Comparison of ENCODE assay signal across 20 cellular contexts in genomic region chr6:168133707-168134398, GRCh38. TPM values are rescaled to one million over a fixed set of nuclear protein-coding genes. Genes with fewer than 3 reads are reported as not detected.
DNase-seq lines count a peak whose midpoint lies in the region; ATAC-seq and TF ChIP-seq lines count a peak whose summit lies in the region.
"Had no signal": no experiment of that assay in that cellular context is flagged by ENCODE, and none has a peak within 500 bp of the region (broad histone marks: within the 10 kb centered on the region; RNA-seq: fewer than 3 reads in every experiment).

No MANE protein-coding gene starts in this region.

- WGBS in mesenchymal stem cell, result 88% methylated on average over 12 of the region's 12 CpGs
- WGBS in smooth muscle cell (ENCODE audit: low lambda C conversion rate), result 90% methylated on average over 12 of the region's 12 CpGs

- H3K36me3 Mint-ChIP-seq in activated CD8-positive, alpha-beta T cell treated with anti-CD3 and anti-CD28 coated beads, Interleukin-2, amount 10 ng/mL, durations not matched to agents 7 days and 5 days (ENCODE audit: low read depth), result no peaks in the 10 kb centered on the region
- no peaks in the 10 kb centered on the region for H3K36me3 Mint-ChIP-seq in activated CD8-positive, alpha-beta T cell treated with anti-CD3 and anti-CD28 coated beads for 36 hours (ENCODE audit: low read depth)
- H3K36me3 Mint-ChIP-seq: activated naive CD8-positive, alpha-beta T cell treated with anti-CD3 and anti-CD28 coated beads, Interleukin-2, amount 10 ng/mL, durations not matched to agents 7 days and 5 days; naive thymus-derived CD8-positive, alpha-beta T cell had no signal

- DNase-seq in activated CD8-positive, alpha-beta T cell treated with anti-CD3 and anti-CD28 coated beads, Interleukin-2, amount 10 ng/mL, durations not matched to agents 7 days and 5 days, result peak; percentile 11
- DNase-seq in activated CD8-positive, alpha-beta T cell treated with anti-CD3 and anti-CD28 coated beads for 36 hours, result no peak
- DNase-seq in dorsolateral prefrontal cortex (peak in 1 of 10 donors; percentile 25), mesenchymal stem cell (no peak), smooth muscle cell (lab: John Stamatoyannopoulos, UW; ENCODE audit: unreplicated experiment) (no peak), NCI-H510A (lab: John Stamatoyannopoulos, UW) (no peak), foreskin fibroblast (no peak), OCI-LY7 (ENCODE audit: low spot score) (no peak)
- DNase-seq: activated CD4-positive, alpha-beta T cell treated with anti-CD3 and anti-CD28 coated beads, Interleukin-2, amount 10 ng/mL, durations not matched to agents 7 days and 5 days; activated naive CD8-positive, alpha-beta T cell treated with anti-CD3 and anti-CD28 coated beads, Interleukin-2, amount 10 ng/mL, durations not matched to agents 7 days and 5 days; activated T-cell treated with anti-CD3 and anti-CD28 coated beads, Interleukin-2, amount 50 U/mL, for 72 hours; effector memory CD4-positive, alpha-beta T cell; naive thymus-derived CD8-positive, alpha-beta T cell; NCI-H187 treated with DMSO at 0.1 percent for 48 hours; NCI-H526 treated with DMSO at 0.1 percent for 48 hours; PC-9; SK-N-SH had no signal

- no peak overlapping the region for H2BK5ac ChIP-seq in mesenchymal stem cell (ENCODE audit: low read depth, low read length, poor library complexity, severe bottlenecking)

- peaks cover 13% of the 10 kb centered on the region for H3F3A ChIP-seq in smooth muscle cell (ENCODE audit: low read depth)

- no peak for ATAC-seq in activated CD8-positive, alpha-beta T cell treated with anti-CD3 and anti-CD28 coated beads, Interleukin-2, amount 10 ng/mL, durations not matched to agents 7 days and 5 days
- no peak for ATAC-seq in activated CD8-positive, alpha-beta T cell treated with anti-CD3 and anti-CD28 coated beads for 36 hours
- ATAC-seq: activated T-cell treated with anti-CD3 and anti-CD28 coated beads, Interleukin-2, amount 50 U/mL, for 72 hours; naive thymus-derived CD8-positive, alpha-beta T cell had no signal

- no peak overlapping the region for H3K4ac ChIP-seq in mesenchymal stem cell (ENCODE audit: low read depth in 1 of 2, low read length in 2 of 2)

- POLR2A ChIA-PET in activated CD8-positive, alpha-beta T cell treated with anti-CD3 and anti-CD28 coated beads, Interleukin-2, amount 10 ng/mL, durations not matched to agents 7 days and 5 days (lab: Charles Lee), result no interaction called here
- POLR2A ChIA-PET in activated CD8-positive, alpha-beta T cell treated with anti-CD3 and anti-CD28 coated beads for 36 hours (lab: Charles Lee), result no interaction called here
- POLR2A ChIA-PET in OCI-LY7 (lab: Charles Lee), result interaction anchor here (1.1 kb wide), 1 partner anchor 640 kb away, joined by 6 read pairs; no protein-coding TSS in a partner anchor

- BruUV-seq in OCI-LY7 (replicated peaks; lab: Mats Ljungman, UMichigan), result no TSS peak

- H3K14ac ChIP-seq in mesenchymal stem cell (ENCODE audit: low read length in 2 of 2), result no peak overlapping the region

- peaks cover 20% of the 10 kb centered on the region for H3K27me3 Mint-ChIP-seq in activated CD8-positive, alpha-beta T cell treated with anti-CD3 and anti-CD28 coated beads, Interleukin-2, amount 10 ng/mL, durations not matched to agents 7 days and 5 days (ENCODE audit: low read depth)
- H3K27me3 Mint-ChIP-seq in activated CD8-positive, alpha-beta T cell treated with anti-CD3 and anti-CD28 coated beads for 36 hours, result peaks cover 22% of the 10 kb centered on the region

- H3K27ac ChIP-seq in dorsolateral prefrontal cortex, result peak overlapping the region in 3 of 59 donors; percentile 40 to 46 (median 41)
- no peak overlapping the region for H3K27ac ChIP-seq in mesenchymal stem cell (ENCODE audit: low read length, poor library complexity, severe bottlenecking)
- H3K27ac ChIP-seq in smooth muscle cell (ENCODE audit: low read depth), result peak overlapping the region; percentile 76
- H3K27ac ChIP-seq in OCI-LY7 (ENCODE audit: low read depth, low read length, poor library complexity, severe bottlenecking), result no peak overlapping the region
- H3K27ac ChIP-seq: 22Rv1; BLaER1 treated with 17β-estradiol and CSF1 and Interleukin-3, amounts not matched to agents 10 nM and 100 nM; PC-9 had no signal

- H3K27ac Mint-ChIP-seq in activated CD8-positive, alpha-beta T cell treated with anti-CD3 and anti-CD28 coated beads, Interleukin-2, amount 10 ng/mL, durations not matched to agents 7 days and 5 days, result no peak overlapping the region
- no peak overlapping the region for H3K27ac Mint-ChIP-seq in activated CD8-positive, alpha-beta T cell treated with anti-CD3 and anti-CD28 coated beads for 36 hours
- H3K27ac Mint-ChIP-seq: activated CD4-positive, alpha-beta T cell treated with anti-CD3 and anti-CD28 coated beads, Interleukin-2, amount 10 ng/mL, durations not matched to agents 7 days and 5 days; activated naive CD8-positive, alpha-beta T cell treated with anti-CD3 and anti-CD28 coated beads, Interleukin-2, amount 10 ng/mL, durations not matched to agents 7 days and 5 days; activated T-cell treated with anti-CD3 and anti-CD28 coated beads, Interleukin-2, amount 50 U/mL, for 72 hours; naive thymus-derived CD8-positive, alpha-beta T cell had no signal

- no peak overlapping the region for H3K4me3 Mint-ChIP-seq in activated CD8-positive, alpha-beta T cell treated with anti-CD3 and anti-CD28 coated beads, Interleukin-2, amount 10 ng/mL, durations not matched to agents 7 days and 5 days
- H3K4me3 Mint-ChIP-seq in activated CD8-positive, alpha-beta T cell treated with anti-CD3 and anti-CD28 coated beads for 36 hours, result no peak overlapping the region
- H3K4me3 Mint-ChIP-seq: activated CD4-positive, alpha-beta T cell treated with anti-CD3 and anti-CD28 coated beads, Interleukin-2, amount 10 ng/mL, durations not matched to agents 7 days and 5 days; activated naive CD8-positive, alpha-beta T cell treated with anti-CD3 and anti-CD28 coated beads, Interleukin-2, amount 10 ng/mL, durations not matched to agents 7 days and 5 days; activated T-cell treated with anti-CD3 and anti-CD28 coated beads, Interleukin-2, amount 50 U/mL, for 72 hours; naive thymus-derived CD8-positive, alpha-beta T cell had no signal

- H4K20me1 ChIP-seq in smooth muscle cell (ENCODE audit: low read depth), result no peaks in the 10 kb centered on the region
- H4K20me1 ChIP-seq in OCI-LY7 (ENCODE audit: insufficient read depth, low read length), result no peaks in the 10 kb centered on the region

- H4K91ac ChIP-seq in mesenchymal stem cell (ENCODE audit: low read length), result no peak overlapping the region

- H3K18ac ChIP-seq in mesenchymal stem cell (ENCODE audit: low read depth in 1 of 2, low read length in 2 of 2), result peak overlapping the region in 1 of 2 experiments; percentile 29

- no peak overlapping the region for H2BK120ac ChIP-seq in mesenchymal stem cell (ENCODE audit: low read depth, low read length)

- TF ChIP-seq CTCF in activated CD8-positive, alpha-beta T cell treated with anti-CD3 and anti-CD28 coated beads for 36 hours (IDR thresholded peaks at IDR 0.05), result no peak
- no peak for TF ChIP-seq CTCF in dorsolateral prefrontal cortex (IDR thresholded peaks at IDR 0.05 in 54 of 56, conservative IDR thresholded peaks at IDR 0.05 in 2 of 56; ENCODE audit: low read depth in 1 of 56, partially characterized antibody in 56 of 56)
- no peak for TF ChIP-seq CTCF in smooth muscle cell (IDR thresholded peaks at IDR 0.05; ENCODE audit: borderline replicate concordance, insufficient read depth, poor library complexity, severe bottlenecking)
- no peak for TF ChIP-seq CTCF in foreskin fibroblast (IDR thresholded peaks at IDR 0.05; ENCODE audit: low read depth, low read length)
- TF ChIP-seq CTCF in OCI-LY7 (conservative IDR thresholded peaks at IDR 0.05; ENCODE audit: low read length), result no peak

- no peaks in the 10 kb centered on the region for H3K9me2 ChIP-seq in OCI-LY7 (ENCODE audit: insufficient read depth, low read length)
- H3K9me2 ChIP-seq: SK-N-SH had no signal

- no peaks in the 10 kb centered on the region for H3K9me3 Mint-ChIP-seq in activated CD8-positive, alpha-beta T cell treated with anti-CD3 and anti-CD28 coated beads, Interleukin-2, amount 10 ng/mL, durations not matched to agents 7 days and 5 days (ENCODE audit: insufficient read depth)
- H3K9me3 Mint-ChIP-seq in activated CD8-positive, alpha-beta T cell treated with anti-CD3 and anti-CD28 coated beads for 36 hours, result no peaks in the 10 kb centered on the region
- H3K9me3 Mint-ChIP-seq: activated CD4-positive, alpha-beta T cell treated with anti-CD3 and anti-CD28 coated beads, Interleukin-2, amount 10 ng/mL, durations not matched to agents 7 days and 5 days; activated naive CD8-positive, alpha-beta T cell treated with anti-CD3 and anti-CD28 coated beads, Interleukin-2, amount 10 ng/mL, durations not matched to agents 7 days and 5 days; activated T-cell treated with anti-CD3 and anti-CD28 coated beads, Interleukin-2, amount 50 U/mL, for 72 hours; naive thymus-derived CD8-positive, alpha-beta T cell had no signal

- H2AFZ ChIP-seq in mesenchymal stem cell (ENCODE audit: low read depth, low read length), result no peak overlapping the region
- H2AFZ ChIP-seq in smooth muscle cell (ENCODE audit: low read depth), result no peak overlapping the region
- no peak overlapping the region for H2AFZ ChIP-seq in OCI-LY7 (ENCODE audit: low read length)
- H2AFZ ChIP-seq: PC-9 had no signal

- H3K79me1 ChIP-seq in mesenchymal stem cell (replicated peaks; ENCODE audit: low read length, poor library complexity, severe bottlenecking), result no peaks in the 10 kb centered on the region

- H3K79me2 ChIP-seq in smooth muscle cell (ENCODE audit: low read depth) (no peaks in the 10 kb centered on the region), OCI-LY7 (ENCODE audit: insufficient read depth, low read depth, low read length) (no peaks in the 10 kb centered on the region)

- H2BK15ac ChIP-seq in mesenchymal stem cell (ENCODE audit: low read depth, poor library complexity, severe bottlenecking), result no peak overlapping the region

- H3K4me3 ChIP-seq in dorsolateral prefrontal cortex, result peak overlapping the region in 38 of 59 donors; percentile 15 to 69 (median 47)
- peak overlapping the region in 1 of 2 experiments; percentile 58 for H3K4me3 ChIP-seq in mesenchymal stem cell (ENCODE audit: insufficient read depth in 1 of 2, low read depth in 1 of 2, low read length in 2 of 2)
- H3K4me3 ChIP-seq in smooth muscle cell, result no peak overlapping the region
- peak overlapping the region in 1 of 2 donors; percentile 25 for H3K4me3 ChIP-seq in foreskin fibroblast (ENCODE audit: low read depth in 1 of 2, low read length in 2 of 2)
- no peak overlapping the region for H3K4me3 ChIP-seq in OCI-LY7 (ENCODE audit: low read depth, low read length, poor library complexity, severe bottlenecking)
- H3K4me3 ChIP-seq: BLaER1 treated with 17β-estradiol and CSF1 and Interleukin-3, amounts not matched to agents 10 nM and 100 nM; MG63; PC-9 had no signal

- H3K23ac ChIP-seq in mesenchymal stem cell (ENCODE audit: low read length in 2 of 2), result no peak overlapping the region

- H3K4me2 ChIP-seq in mesenchymal stem cell (ENCODE audit: low read length, poor library complexity, severe bottlenecking) (no peak overlapping the region), smooth muscle cell (peak overlapping the region; percentile 79), OCI-LY7 (ENCODE audit: low read length) (no peak overlapping the region)
- H3K4me2 ChIP-seq: PC-9, SK-N-SH had no signal

- peaks cover 13% of the 10 kb centered on the region for H3K4me1 ChIP-seq in mesenchymal stem cell (ENCODE audit: control insufficient read depth, insufficient read depth, low read depth, low read length)
- peaks cover 20% of the 10 kb centered on the region for H3K4me1 ChIP-seq in smooth muscle cell (ENCODE audit: low read depth)
- no peaks in the 10 kb centered on the region for H3K4me1 ChIP-seq in OCI-LY7 (ENCODE audit: insufficient read depth, low read length, poor library complexity, severe bottlenecking)

- H3K9ac ChIP-seq in mesenchymal stem cell (ENCODE audit: low read length), result peak overlapping the region; percentile 47
- no peak overlapping the region for H3K9ac ChIP-seq in smooth muscle cell (ENCODE audit: low read depth)
- H3K9ac ChIP-seq: BLaER1 treated with 17β-estradiol and CSF1 and Interleukin-3, amounts not matched to agents 10 nM and 100 nM; SK-N-SH had no signal

- H2BK12ac ChIP-seq in mesenchymal stem cell (ENCODE audit: low read length in 2 of 2), result peak overlapping the region in 1 of 2 experiments; percentile 4

- H3K36me3 ChIP-seq in mesenchymal stem cell (ENCODE audit: control insufficient read depth in 1 of 2, insufficient read depth in 2 of 2, low read depth in 1 of 2, low read length in 2 of 2) (no peaks in the 10 kb centered on the region), smooth muscle cell (ENCODE audit: low read depth) (no peaks in the 10 kb centered on the region), OCI-LY7 (ENCODE audit: insufficient read depth, low read length) (no peaks in the 10 kb centered on the region)
- H3K36me3 ChIP-seq: BLaER1 treated with 17β-estradiol and CSF1 and Interleukin-3, amounts not matched to agents 10 nM and 100 nM; MG63 had no signal

- H4K8ac ChIP-seq in mesenchymal stem cell (ENCODE audit: low read length), result no peak overlapping the region

- H2AK5ac ChIP-seq in mesenchymal stem cell (ENCODE audit: low read length, severe bottlenecking), result no peak overlapping the region

- H3K27me3 ChIP-seq in dorsolateral prefrontal cortex, result no peaks in the 10 kb centered on the region
- H3K27me3 ChIP-seq in mesenchymal stem cell (ENCODE audit: control insufficient read depth in 1 of 2, insufficient read depth in 1 of 2, low read length in 2 of 2), result peaks cover 19 to 32% of the 10 kb centered on the region in 2 experiments
- H3K27me3 ChIP-seq in smooth muscle cell (ENCODE audit: low read depth), result no peaks in the 10 kb centered on the region
- H3K27me3 ChIP-seq: BLaER1 treated with 17β-estradiol and CSF1 and Interleukin-3, amounts not matched to agents 10 nM and 100 nM; MG63 had no signal

- CTCF ChIA-PET in activated CD8-positive, alpha-beta T cell treated with anti-CD3 and anti-CD28 coated beads, Interleukin-2, amount 10 ng/mL, durations not matched to agents 7 days and 5 days (lab: Charles Lee), result no interaction called here
- CTCF ChIA-PET in activated CD8-positive, alpha-beta T cell treated with anti-CD3 and anti-CD28 coated beads for 36 hours (lab: Charles Lee), result no interaction called here
- CTCF ChIA-PET in OCI-LY7 (lab: Charles Lee; ENCODE audit: unreplicated experiment), result no interaction called here

- H3K4me1 Mint-ChIP-seq in activated CD8-positive, alpha-beta T cell treated with anti-CD3 and anti-CD28 coated beads, Interleukin-2, amount 10 ng/mL, durations not matched to agents 7 days and 5 days (ENCODE audit: low read depth), result no peaks in the 10 kb centered on the region
- H3K4me1 Mint-ChIP-seq in activated CD8-positive, alpha-beta T cell treated with anti-CD3 and anti-CD28 coated beads for 36 hours (ENCODE audit: low read depth), result no peaks in the 10 kb centered on the region
- H3K4me1 Mint-ChIP-seq: activated CD4-positive, alpha-beta T cell treated with anti-CD3 and anti-CD28 coated beads, Interleukin-2, amount 10 ng/mL, durations not matched to agents 7 days and 5 days; activated naive CD8-positive, alpha-beta T cell treated with anti-CD3 and anti-CD28 coated beads, Interleukin-2, amount 10 ng/mL, durations not matched to agents 7 days and 5 days had no signal

- intact Hi-C loops in activated CD8-positive, alpha-beta T cell treated with anti-CD3 and anti-CD28 coated beads for 36 hours (cut with micrococcal nuclease), result no loop called here
- intact Hi-C loops in dorsolateral prefrontal cortex (cut with DNase I) (loop anchor here (2.0 to 10.0 kb wide), 6 partner anchors 72 to 647 kb away; partner anchors contain the start of gene KIF25 (in 1 of the 2)), OCI-LY7 (cut with micrococcal nuclease; ENCODE audit: unreplicated experiment) (no loop called here)

- no peaks in the 10 kb centered on the region for H3K9me3 ChIP-seq in mesenchymal stem cell (ENCODE audit: control insufficient read depth, low read length)
- no peaks in the 10 kb centered on the region for H3K9me3 ChIP-seq in smooth muscle cell (replicated peaks; ENCODE audit: low read depth)
- no peaks in the 10 kb centered on the region for H3K9me3 ChIP-seq in OCI-LY7 (ENCODE audit: low read length)
- H3K9me3 ChIP-seq: BLaER1 treated with 17β-estradiol and CSF1 and Interleukin-3, amounts not matched to agents 10 nM and 100 nM; MG63; SK-N-SH had no signal

RNA-seq across cellular contexts. Expression of gene FRMD1, which starts 54.8 kb away (rescaled TPM):
- total RNA-seq in activated CD8-positive, alpha-beta T cell treated with anti-CD3 and anti-CD28 coated beads, Interleukin-2, amount 10 ng/mL, durations not matched to agents 7 days and 5 days, result not detected
- not detected for total RNA-seq in activated CD8-positive, alpha-beta T cell treated with anti-CD3 and anti-CD28 coated beads for 36 hours
- total RNA-seq in dorsolateral prefrontal cortex (under 1 TPM in 5 of 120 experiments, not detected in 115; 0.10 to 0.58 (median 0.22) TPM), smooth muscle cell (not detected in 2 replicates), OCI-LY7 (2022) (not detected in 2 replicates)
- not detected for polyA plus RNA-seq in mesenchymal stem cell (2013, experiment 1 of 2)
- polyA plus RNA-seq in mesenchymal stem cell (2013, experiment 2 of 2), result not detected
- not detected in 2 replicates for polyA plus RNA-seq in smooth muscle cell
- total RNA-seq in OCI-LY7 (2014; rRNA removed; shearing (Covaris generic)), result not detected in 2 replicates
- total RNA-seq: activated CD4-positive, alpha-beta T cell treated with anti-CD3 and anti-CD28 coated beads, Interleukin-2, amount 10 ng/mL, durations not matched to agents 7 days and 5 days; activated naive CD8-positive, alpha-beta T cell treated with anti-CD3 and anti-CD28 coated beads, Interleukin-2, amount 10 ng/mL, durations not matched to agents 7 days and 5 days; naive thymus-derived CD8-positive, alpha-beta T cell; PC-9 had no signal
- polyA plus RNA-seq: naive thymus-derived CD8-positive, alpha-beta T cell; SK-N-SH had no signal

Comparison
In these comparisons a context has a peak if more than half of its experiments do, and no peak if none do; other contexts are left out.
1. H3K4me3 ChIP-seq: peak in dorsolateral prefrontal cortex (38 of 59); none in smooth muscle cell (single experiment) and OCI-LY7 (single experiment).
2. intact Hi-C loops: an anchor here in dorsolateral prefrontal cortex (2.0 to 10.0 kb wide); none called in activated CD8-positive, alpha-beta T cell treated with anti-CD3 and anti-CD28 coated beads for 36 hours and OCI-LY7.